ENCODE assay signal across 17 cellular contexts in genomic region chr1:235069171-235069570, GRCh38. TPM values are rescaled to one million over a fixed set of nuclear protein-coding genes. Genes with fewer than 3 reads are reported as not detected.
A peak's percentile ranks its signal among the peaks of the same experiment; 100 is the strongest.
DNase-seq lines count a peak whose midpoint lies in the region; TF ChIP-seq lines count a peak whose summit lies in the region.
"Had no signal": no experiment of that assay in that cellular context is flagged by ENCODE, and none has a peak within 500 bp of the region (broad histone marks: within the 10 kb centered on the region; RNA-seq: fewer than 3 reads in every experiment).

No MANE protein-coding gene starts in this region.

- H3K9me3 ChIP-seq in Peyer's patch (no peaks in the 10 kb centered on the region), esophagus squamous epithelium (no peaks in the 10 kb centered on the region), osteoblast (ENCODE audit: low read depth, low read length) (no peaks in the 10 kb centered on the region), sigmoid colon (no peaks in the 10 kb centered on the region), WERI-Rb-1 (ENCODE audit: severe bottlenecking) (no peaks in the 10 kb centered on the region)
- H3K9me3 ChIP-seq: neutrophil had no signal

- no peak for TF ChIP-seq EP300 in sigmoid colon (IDR thresholded peaks at IDR 0.05)

- DNase-seq in Peyer's patch, result no peak
- no peak for DNase-seq in esophagus squamous epithelium (lab: John Stamatoyannopoulos, UW)
- DNase-seq in osteoblast (ENCODE audit: insufficient read length, low spot score, missing footprints), result no peak
- DNase-seq in sigmoid colon, result no peak
- no peak for DNase-seq in WERI-Rb-1
- no peak for DNase-seq in NCI-H82 treated with DMSO at 0.1 percent for 48 hours (lab: John Stamatoyannopoulos, UW; ENCODE audit: unreplicated experiment)
- DNase-seq in NCI-H1930 (lab: John Stamatoyannopoulos, UW), result no peak
- DNase-seq: activated CD4-positive, alpha-beta T cell treated with anti-CD3 and anti-CD28 coated beads for 4 hours; DMS153; H7; KBM-7; NCI-H1417 treated with DMSO at 0.1 percent for 48 hours; stimulated activated naive CD8-positive, alpha-beta T cell treated with anti-CD3 and anti-CD28 coated beads, Interleukin-15, amount 100 ng/mL, for 72 hours; T-helper 1 cell had no signal

- no peak for TF ChIP-seq POLR2A in Peyer's patch (IDR thresholded peaks at IDR 0.05)
- TF ChIP-seq POLR2A in esophagus squamous epithelium (IDR thresholded peaks at IDR 0.05), result no peak
- no peak for TF ChIP-seq POLR2A in sigmoid colon (IDR thresholded peaks at IDR 0.05)

- H3K4me1 ChIP-seq in Peyer's patch, result peaks cover 1 to 44% (median 17%) of the 10 kb centered on the region in 4 donors
- H3K4me1 ChIP-seq in esophagus squamous epithelium, result peaks cover 31 to 65% (median 38%) of the 10 kb centered on the region in 3 donors
- H3K4me1 ChIP-seq in osteoblast (ENCODE audit: insufficient read depth, low read length), result peaks cover 41% of the 10 kb centered on the region
- peaks cover 0 to 35% (median 29%) of the 10 kb centered on the region in 4 donors for H3K4me1 ChIP-seq in sigmoid colon

- no peaks in the 10 kb centered on the region for H3K27me3 ChIP-seq in Peyer's patch
- H3K27me3 ChIP-seq in esophagus squamous epithelium, result no peaks in the 10 kb centered on the region
- H3K27me3 ChIP-seq in osteoblast (ENCODE audit: insufficient read depth, low read length), result no peaks in the 10 kb centered on the region
- no peaks in the 10 kb centered on the region for H3K27me3 ChIP-seq in sigmoid colon
- H3K27me3 ChIP-seq in WERI-Rb-1 (ENCODE audit: insufficient read depth, low read depth, severe bottlenecking), result no peaks in the 10 kb centered on the region
- H3K27me3 ChIP-seq: neutrophil had no signal

- H3K27ac ChIP-seq in C4-2B, result peak overlapping the region; percentile 28
- peak overlapping the region in 3 of 4 donors; percentile 74 to 95 (median 87) for H3K27ac ChIP-seq in Peyer's patch
- peak overlapping the region; percentile 86 to 93 (median 90) for H3K27ac ChIP-seq in esophagus squamous epithelium
- H3K27ac ChIP-seq in osteoblast (ENCODE audit: low read depth, low read length), result peak overlapping the region; percentile 97
- H3K27ac ChIP-seq in sigmoid colon, result peak overlapping the region in 1 of 4 donors; percentile 5
- no peak overlapping the region for H3K27ac ChIP-seq in WERI-Rb-1
- H3K27ac ChIP-seq: neutrophil had no signal

- no peaks in the 10 kb centered on the region for H4K20me1 ChIP-seq in osteoblast (ENCODE audit: insufficient read depth, low read length)

- H2AFZ ChIP-seq in osteoblast (ENCODE audit: low read length), result no peak overlapping the region

- H3K36me3 ChIP-seq in Peyer's patch, result no peaks in the 10 kb centered on the region
- no peaks in the 10 kb centered on the region for H3K36me3 ChIP-seq in esophagus squamous epithelium
- H3K36me3 ChIP-seq in osteoblast (ENCODE audit: insufficient read depth, low read length), result no peaks in the 10 kb centered on the region
- H3K36me3 ChIP-seq in sigmoid colon, result no peaks in the 10 kb centered on the region
- H3K36me3 ChIP-seq in WERI-Rb-1, result no peaks in the 10 kb centered on the region
- H3K36me3 ChIP-seq: neutrophil had no signal

- TF ChIP-seq CTCF in C4-2B (conservative IDR thresholded peaks at IDR 0.05), result no peak
- TF ChIP-seq CTCF in Peyer's patch (IDR thresholded peaks at IDR 0.05), result no peak
- no peak for TF ChIP-seq CTCF in esophagus squamous epithelium (IDR thresholded peaks at IDR 0.05)
- TF ChIP-seq CTCF in osteoblast (IDR thresholded peaks at IDR 0.05; ENCODE audit: extremely low read depth, low read depth, low read length), result no peak
- no peak for TF ChIP-seq CTCF in sigmoid colon (IDR thresholded peaks at IDR 0.05)
- TF ChIP-seq CTCF in WERI-Rb-1 (IDR thresholded peaks at IDR 0.05; ENCODE audit: low read depth, low read length), result no peak

- no peaks in the 10 kb centered on the region for H3K79me2 ChIP-seq in osteoblast (ENCODE audit: insufficient read depth, low read length)

- intact Hi-C loops in esophagus squamous epithelium (cut with DNase I), result no loop called here
- intact Hi-C loops in sigmoid colon (cut with DNase I), result no loop called here

- H3K4me3 ChIP-seq in Peyer's patch (peak overlapping the region in 1 of 4 donors; percentile 12), esophagus squamous epithelium (no peak overlapping the region), osteoblast (ENCODE audit: insufficient read depth, low read length) (no peak overlapping the region), sigmoid colon (no peak overlapping the region), WERI-Rb-1 (ENCODE audit: low read depth, low read length) (no peak overlapping the region)
- H3K4me3 ChIP-seq: lung had no signal

- no peak overlapping the region for H3K4me2 ChIP-seq in osteoblast (ENCODE audit: insufficient read depth, low read length)

- WGBS in esophagus squamous epithelium, 2 donors, result 66 to 71% methylated on average over 5 of the region's 5 CpGs
- 96 to 97% methylated on average over 5 of the region's 5 CpGs for WGBS in sigmoid colon, 2 donors

RNA-seq across cellular contexts. Expression of gene TOMM20, which starts 59.5 kb away (rescaled TPM):
- total RNA-seq in Peyer's patch (10 to 100 TPM; 38.0 to 44.3 (median 42.8) TPM), esophagus squamous epithelium (100 to 1,000 TPM in 1 of 4 donors, 10 to 100 TPM in 3; 36.4 to 117 (median 84.1) TPM), osteoblast (108 and 110 TPM in 2 replicates), sigmoid colon (100 to 1,000 TPM in 2 of 4 donors, 10 to 100 TPM in 2; 72.0 to 128 (median 112) TPM)
- 10 to 100 TPM; 49.0 to 79.3 (median 68.5) TPM for polyA plus RNA-seq in sigmoid colon
